22 cellular contexts compared by ENCODE assay signal in the genomic region with DNA sequence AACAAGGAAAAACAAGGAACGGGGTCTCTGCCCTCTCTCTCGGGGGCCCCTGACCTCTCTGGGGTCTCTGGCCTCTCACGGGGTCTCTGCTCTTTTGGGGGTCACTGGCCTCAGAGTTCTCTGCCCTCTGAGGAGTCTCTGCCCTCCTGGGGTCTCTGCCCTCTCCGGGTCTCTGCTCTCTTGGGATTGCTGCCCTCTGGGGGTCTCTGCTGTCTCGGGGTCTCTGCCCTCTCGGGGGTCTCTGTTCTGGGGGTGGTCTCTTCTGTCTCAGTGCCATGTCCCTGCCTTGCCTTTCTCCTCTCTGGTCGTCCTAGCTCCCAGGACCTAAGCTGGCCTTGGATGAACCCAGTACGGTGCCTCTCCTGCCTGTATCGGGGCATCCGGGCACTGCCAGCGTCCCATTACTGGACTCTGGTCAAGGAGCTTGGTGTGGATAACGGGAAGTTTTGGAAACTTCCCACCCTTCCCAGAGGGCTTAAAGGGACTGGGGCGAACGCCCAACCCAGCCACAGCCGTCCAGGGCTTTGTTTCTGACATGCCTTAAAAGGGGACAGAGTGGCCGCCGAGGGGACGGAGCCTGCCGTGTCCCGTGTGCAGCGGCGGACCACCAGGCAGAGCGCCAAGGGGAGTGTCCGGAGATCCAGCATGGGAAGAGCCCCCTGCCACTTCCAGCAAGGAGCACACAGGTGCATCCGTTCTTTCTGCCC. TPM values are rescaled to one million over a fixed set of nuclear protein-coding genes. Genes with fewer than 3 reads are reported as not detected.
A peak's percentile ranks its signal among the peaks of the same experiment; 100 is the strongest.
DNase-seq lines count a peak whose midpoint lies in the region; ATAC-seq, FAIRE-seq and TF ChIP-seq lines count a peak whose summit lies in the region.
"Had no signal": no experiment of that assay in that cellular context is flagged by ENCODE, and none has a peak within 500 bp of the region (broad histone marks: within the 10 kb centered on the region; RNA-seq: fewer than 3 reads in every experiment).

No MANE protein-coding gene starts in this region.

- H3K9me3 Mint-ChIP-seq in activated naive CD4-positive, alpha-beta T cell treated with anti-CD3 and anti-CD28 coated beads, Interleukin-2, amount 50 U/mL, for 24 hours = no peaks in the 10 kb centered on the region
- H3K9me3 Mint-ChIP-seq in activated naive CD4-positive, alpha-beta T cell treated with anti-CD3 and anti-CD28 coated beads, Interleukin-2, amount 50 U/mL, for 72 hours = no peaks in the 10 kb centered on the region

- WGBS in K562 (ENCODE audit: insufficient coverage, low coverage, missing lambda C conversion rate) = 54% methylated on average over 24 of the region's 25 CpGs

- BruUV-seq in K562 (replicated peaks; lab: Mats Ljungman, UMichigan) = no TSS peak

- peaks cover 69% of the 10 kb centered on the region for H3K4me1 Mint-ChIP-seq in activated naive CD4-positive, alpha-beta T cell treated with anti-CD3 and anti-CD28 coated beads, Interleukin-2, amount 50 U/mL, for 24 hours

- no peak for ATAC-seq in activated naive CD4-positive, alpha-beta T cell treated with anti-CD3 and anti-CD28 coated beads, Interleukin-2, amount 50 U/mL, for 72 hours
- ATAC-seq in K562 (no peak), HG02884 (IDR thresholded peaks at IDR 0.05; ENCODE audit: unreplicated experiment) (no peak)
- ATAC-seq: SK-N-SH treated with all-trans-retinoic acid at 6 μM for 48 hours had no signal

- H3K4me2 ChIP-seq in K562 (ENCODE audit: insufficient read depth, low read length) = no peak overlapping the region

- H3K4me1 ChIP-seq in K562 (replicated peaks in 1 of 2; ENCODE audit: control insufficient read depth in 2 of 2, insufficient read depth in 2 of 2, low read length in 2 of 2) = peaks cover 19 to 69% of the 10 kb centered on the region in 2 experiments
- H3K4me1 ChIP-seq in kidney (ENCODE audit: control insufficient read depth in 1 of 2, insufficient read depth in 1 of 2, low read depth in 1 of 2, low read length in 2 of 2) = peaks cover 0 to 36% of the 10 kb centered on the region in 2 donors

- no peak for TF ChIP-seq EP300 in K562 (IDR thresholded peaks at IDR 0.05; ENCODE audit: low read length)

- intact Hi-C loops in K562 (cut with micrococcal nuclease) (no loop called here), kidney (cut with DNase I) (no loop called here), posterior vena cava (cut with DNase I) (loop anchor here in 1 of 2 donors (5.0 to 10.0 kb wide), 3 partner anchors 97 to 1189 kb away; no protein-coding TSS in a partner anchor)

- no peaks in the 10 kb centered on the region for H3K27me3 Mint-ChIP-seq in activated naive CD4-positive, alpha-beta T cell treated with anti-CD3 and anti-CD28 coated beads, Interleukin-2, amount 50 U/mL, for 24 hours
- H3K27me3 Mint-ChIP-seq: CD4-positive, alpha-beta memory T cell had no signal

- no peak for TF ChIP-seq CTCF in K562 (IDR thresholded peaks at IDR 0.05 in 2 of 3, conservative IDR thresholded peaks at IDR 0.05 in 1 of 3; ENCODE audit: insufficient read depth in 2 of 3, low read depth in 1 of 3, low read length in 3 of 3)
- TF ChIP-seq CTCF in kidney (IDR thresholded peaks at IDR 0.05; ENCODE audit: borderline replicate concordance, extremely low read depth, insufficient read depth) = no peak

- TF ChIP-seq POLR2A in K562 (conservative IDR thresholded peaks at IDR 0.05) (no peak), H54 (IDR thresholded peaks at IDR 0.05; ENCODE audit: low read depth, low read length) (no peak)

- peaks cover 4% of the 10 kb centered on the region; the same call in 2 of the 3 replicates for H3K79me2 ChIP-seq in K562 (ENCODE audit: control insufficient read depth, insufficient read depth, low read length)

- no peak overlapping the region for H3K4me3 Mint-ChIP-seq in activated naive CD4-positive, alpha-beta T cell treated with anti-CD3 and anti-CD28 coated beads, Interleukin-2, amount 50 U/mL, for 24 hours
- H3K4me3 Mint-ChIP-seq: B cell; CD4-positive, alpha-beta memory T cell had no signal

- FAIRE-seq in K562 (lab: Jason Lieb, UNC) (no peak), kidney (lab: Jason Lieb, UNC) (no peak), H54 (lab: Jason Lieb, UNC) (no peak)
- FAIRE-seq: RCC 7860 had no signal

- H2AFZ ChIP-seq in K562 (ENCODE audit: low read depth, low read length) = no peak overlapping the region

- no peaks in the 10 kb centered on the region for H3K36me3 Mint-ChIP-seq in activated naive CD4-positive, alpha-beta T cell treated with anti-CD3 and anti-CD28 coated beads, Interleukin-2, amount 50 U/mL, for 24 hours
- H3K36me3 Mint-ChIP-seq in activated naive CD4-positive, alpha-beta T cell treated with anti-CD3 and anti-CD28 coated beads, Interleukin-2, amount 50 U/mL, for 72 hours = no peaks in the 10 kb centered on the region
- H3K36me3 Mint-ChIP-seq: CD4-positive, alpha-beta memory T cell had no signal

- no peak for TF ChIP-seq RAD21 in K562 (CRISPR knock-in tag; conservative IDR thresholded peaks at IDR 0.05 in 1 of 2, IDR thresholded peaks at IDR 0.05 in 1 of 2)

- H4K20me1 ChIP-seq in K562 (replicated peaks; ENCODE audit: control insufficient read depth, insufficient read depth, low read length) = peaks cover 21% of the 10 kb centered on the region

- POLR2A ChIA-PET in K562 (lab: Yijun Ruan, JAX) = no interaction called here

- in situ Hi-C loops in K562 (cut with MboI) = no loop called here

- DNase-seq in activated naive CD4-positive, alpha-beta T cell treated with anti-CD3 and anti-CD28 coated beads, Interleukin-2, amount 50 U/mL, for 72 hours (ENCODE audit: low spot score in 2 of 2) = no peak
- DNase-seq in K562 (ENCODE audit: extremely low read depth in 1 of 4, low spot score in 3 of 4) = no peak
- peak; percentile 57 for DNase-seq in kidney
- peak; percentile 51 for DNase-seq in posterior vena cava (ENCODE audit: low spot score)
- DNase-seq in NCI-H510A treated with DMSO at 0.1 percent for 48 hours (lab: John Stamatoyannopoulos, UW) = no peak
- no peak for DNase-seq in H54 (ENCODE audit: insufficient read length, low spot score)
- DNase-seq: CD4-positive, alpha-beta memory T cell; DMS153; GDM1; HCEC 1CT; MG63; NCI-H1105; NCI-H2081 treated with DMSO at 0.1 percent for 48 hours; NCI-H748 treated with DMSO at 0.1 percent for 48 hours; NK-92 treated with Interleukin-12 subunit alpha and Interleukin-12 subunit beta, amount 100 ng/mL, for 24 hours; SHP77 treated with DMSO at 0.1 percent for 48 hours had no signal

- H3K36me3 ChIP-seq in K562 (ENCODE audit: control insufficient read depth, insufficient read depth, low read length) (no peaks in the 10 kb centered on the region), kidney (ENCODE audit: control insufficient read depth in 1 of 2, insufficient read depth in 2 of 2, low read length in 2 of 2) (no peaks in the 10 kb centered on the region)
- H3K36me3 ChIP-seq: MG63 had no signal

- CTCF ChIA-PET in K562 (lab: Yijun Ruan, JAX; ENCODE audit: low intra/inter-chr PET ratio) = no interaction called here

- H3K27ac Mint-ChIP-seq in activated naive CD4-positive, alpha-beta T cell treated with anti-CD3 and anti-CD28 coated beads, Interleukin-2, amount 50 U/mL, for 24 hours = peak overlapping the region; percentile 46
- peak overlapping the region in 1 of 2 donors; percentile 37 for H3K27ac Mint-ChIP-seq in activated naive CD4-positive, alpha-beta T cell treated with anti-CD3 and anti-CD28 coated beads, Interleukin-2, amount 50 U/mL, for 72 hours
- H3K27ac Mint-ChIP-seq: B cell had no signal

- H3K4me3 ChIP-seq in K562 (no peak overlapping the region), kidney (ENCODE audit: low read length in 2 of 2) (no peak overlapping the region)
- H3K4me3 ChIP-seq: MG63 had no signal

- H3K27ac ChIP-seq in K562 (ENCODE audit: extremely low read depth, low read depth, low read length) (no peak overlapping the region), kidney (ENCODE audit: low read depth in 2 of 2, low read length in 2 of 2) (peak overlapping the region in 1 of 2 donors; percentile 84)
- H3K27ac ChIP-seq: 22Rv1 had no signal

- peaks cover 4% of the 10 kb centered on the region for H3K9me1 ChIP-seq in K562 (ENCODE audit: control insufficient read depth, insufficient read depth, low read length)

- peaks cover 0 to 10% of the 10 kb centered on the region in 2 experiments; a peak in 2 of 5 replicates for H3K27me3 ChIP-seq in K562 (ENCODE audit: control insufficient read depth in 2 of 2, insufficient read depth in 2 of 2, low read length in 2 of 2)
- H3K27me3 ChIP-seq: MG63 had no signal

- H3K9me3 ChIP-seq in K562 (replicated peaks; ENCODE audit: control insufficient read depth, insufficient read depth, low read depth, low read length) = no peaks in the 10 kb centered on the region
- no peaks in the 10 kb centered on the region for H3K9me3 ChIP-seq in kidney (ENCODE audit: control insufficient read depth in 1 of 2, low read length in 2 of 2)
- H3K9me3 ChIP-seq: MG63 had no signal

- H3K9ac ChIP-seq in K562 (ENCODE audit: insufficient read depth in 1 of 2, low read depth in 2 of 2, low read length in 2 of 2) (peak overlapping the region in 1 of 2 experiments; percentile 36; a peak in 1 of 4 replicates), kidney (ENCODE audit: low read length in 2 of 2) (no peak overlapping the region)

RNA-seq across cellular contexts. Expression of a gene that starts 24.7 kb away (rescaled TPM):
- 10 to 100 TPM; 13.5 to 19.4 TPM for total RNA-seq in activated naive CD4-positive, alpha-beta T cell treated with anti-CD3 and anti-CD28 coated beads, Interleukin-2, amount 50 U/mL, for 72 hours
- 11.0 and 21.6 TPM in 2 replicates for total RNA-seq in K562 (2011; cell fraction: chromatin; rRNA removed; ENCODE audit: low replicate concordance)
- 16.4 and 17.2 TPM in 2 replicates for total RNA-seq in K562 (2011; cell fraction: nucleolus; rRNA removed)
- total RNA-seq in K562 (2011; cell fraction: nucleoplasm; rRNA removed) = 12.8 and 15.0 TPM in 2 replicates
- total RNA-seq in K562 (2014; rRNA removed) = 31.3 and 37.0 TPM in 2 replicates
- total RNA-seq in K562 (2014; rRNA removed; fragmentation: Illumina TruSeq; extraction: Trizol) = 18.1 TPM in 2 replicates
- total RNA-seq in K562 (2015; rRNA removed; fragmentation: Illumina TruSeq; extraction: Trizol) = 25.2 and 25.7 TPM in 2 replicates
- 25.1 and 26.1 TPM in 2 replicates for total RNA-seq in K562 (2021)
- polyA plus RNA-seq in K562 (2011; rRNA removed) = 18.7 and 20.7 TPM in 2 replicates
- 20.8 and 28.5 TPM in 2 replicates for polyA plus RNA-seq in K562 (2011; cell fraction: cytosol; rRNA removed)
- polyA plus RNA-seq in K562 (2011; cell fraction: nucleus; rRNA removed) = 27.0 and 39.1 TPM in 2 replicates
- 14.8 and 21.7 TPM in 2 replicates for polyA plus RNA-seq in K562 (2012)
- polyA plus RNA-seq in K562 (2014; fragmentation: Illumina TruSeq; extraction: Trizol) = 18.4 and 21.0 TPM in 2 replicates
- polyA plus RNA-seq in K562 (2014; fragmentation: Nextera tagmentation; extraction: Ambion mirVana) = 1 to 10 TPM; 1.9 to 2.8 TPM
- polyA plus RNA-seq in K562 (2014; rRNA removed) = 26.3 and 26.7 TPM in 2 replicates
- polyA minus RNA-seq in K562 (2011; rRNA and poly(A)+ RNA removed) = 12.7 and 15.7 TPM in 2 replicates
- 9.6 and 11.5 TPM in 2 replicates for polyA minus RNA-seq in K562 (2011; cell fraction: cytosol; rRNA and poly(A)+ RNA removed)
- 9.4 and 12.2 TPM in 2 replicates for polyA minus RNA-seq in K562 (2011; cell fraction: nucleus; rRNA and poly(A)+ RNA removed)
- total RNA-seq in kidney = 7.6 TPM
- polyA plus RNA-seq in kidney (ENCODE audit: insufficient read depth, low read depth, low replicate concordance) = 9.0 TPM
- total RNA-seq in posterior vena cava = 1 to 10 TPM; 5.0 to 8.0 TPM

RNA-seq across cellular contexts. Expression of a gene that starts 33.1 kb away (rescaled TPM):
- 10 to 100 TPM; 32.9 to 51.6 TPM for total RNA-seq in activated naive CD4-positive, alpha-beta T cell treated with anti-CD3 and anti-CD28 coated beads, Interleukin-2, amount 50 U/mL, for 72 hours
- total RNA-seq in K562 (2011; cell fraction: chromatin; rRNA removed; ENCODE audit: low replicate concordance) = 16.5 and 43.5 TPM in 2 replicates
- total RNA-seq in K562 (2011; cell fraction: nucleolus; rRNA removed) = 33.8 and 38.4 TPM in 2 replicates
- 22.4 and 24.6 TPM in 2 replicates for total RNA-seq in K562 (2011; cell fraction: nucleoplasm; rRNA removed)
- total RNA-seq in K562 (2014; rRNA removed) (56.3 and 56.5 TPM in 2 replicates), K562 (2014; rRNA removed; fragmentation: Illumina TruSeq; extraction: Trizol) (8.9 and 10.3 TPM in 2 replicates), K562 (2015; rRNA removed; fragmentation: Illumina TruSeq; extraction: Trizol) (17.5 and 18.7 TPM in 2 replicates), K562 (2021) (33.1 and 36.5 TPM in 2 replicates), kidney (46.8 TPM), posterior vena cava (10 to 100 TPM; 27.7 to 29.4 TPM)
- polyA plus RNA-seq in K562 (2011; rRNA removed) (23.3 and 25.4 TPM in 2 replicates), K562 (2014; fragmentation: Illumina TruSeq; extraction: Trizol) (16.6 and 22.0 TPM in 2 replicates), K562 (2014; fragmentation: Nextera tagmentation; extraction: Ambion mirVana) (under 1 TPM; 0.39 TPM), K562 (2014; rRNA removed) (34.2 and 36.7 TPM in 2 replicates), kidney (ENCODE audit: insufficient read depth, low read depth, low replicate concordance) (33.7 TPM)
- polyA plus RNA-seq in K562 (2011; cell fraction: cytosol; rRNA removed) = 15.8 and 36.7 TPM in 2 replicates
- 32.3 and 48.8 TPM in 2 replicates for polyA plus RNA-seq in K562 (2011; cell fraction: nucleus; rRNA removed)
- 21.1 and 26.0 TPM in 2 replicates for polyA plus RNA-seq in K562 (2012)
- polyA minus RNA-seq in K562 (2011; rRNA and poly(A)+ RNA removed) = 17.7 and 23.1 TPM in 2 replicates
- 19.9 and 22.3 TPM in 2 replicates for polyA minus RNA-seq in K562 (2011; cell fraction: cytosol; rRNA and poly(A)+ RNA removed)
- 8.8 and 9.7 TPM in 2 replicates for polyA minus RNA-seq in K562 (2011; cell fraction: nucleus; rRNA and poly(A)+ RNA removed)

RNA-seq across cellular contexts. Expression of a gene that starts 45.3 kb away (rescaled TPM):
- total RNA-seq in activated naive CD4-positive, alpha-beta T cell treated with anti-CD3 and anti-CD28 coated beads, Interleukin-2, amount 50 U/mL, for 72 hours = not detected
- total RNA-seq in K562 (2011; cell fraction: chromatin; rRNA removed; ENCODE audit: low replicate concordance) = 2.5 and 7.3 TPM in 2 replicates
- total RNA-seq in K562 (2011; cell fraction: nucleolus; rRNA removed) = 4.0 and 4.9 TPM in 2 replicates
- total RNA-seq in K562 (2011; cell fraction: nucleoplasm; rRNA removed) = 2.8 and 4.0 TPM in 2 replicates
- total RNA-seq in K562 (2014; rRNA removed) (0.77 and 1.9 TPM in 2 replicates), K562 (2014; rRNA removed; fragmentation: Illumina TruSeq; extraction: Trizol) (0.18 and 0.51 TPM in 2 replicates), K562 (2015; rRNA removed; fragmentation: Illumina TruSeq; extraction: Trizol) (0.98 and 1.4 TPM in 2 replicates), K562 (2021) (1.3 and 1.7 TPM in 2 replicates), kidney (4.3 TPM), posterior vena cava (1 to 10 TPM; 1.0 to 1.9 TPM)
- polyA plus RNA-seq in K562 (2011; rRNA removed) (1.3 and 2.5 TPM in 2 replicates), K562 (2014; fragmentation: Illumina TruSeq; extraction: Trizol) (0.48 and 0.76 TPM in 2 replicates), K562 (2014; fragmentation: Nextera tagmentation; extraction: Ambion mirVana) (under 1 TPM in 1 of 2 experiments, not detected in 1; 0.14 TPM), K562 (2014; rRNA removed) (3.0 and 3.6 TPM in 2 replicates), kidney (ENCODE audit: insufficient read depth, low read depth, low replicate concordance) (2.3 TPM)
- polyA plus RNA-seq in K562 (2011; cell fraction: cytosol; rRNA removed) = 1.7 and 1.9 TPM in 2 replicates
- polyA plus RNA-seq in K562 (2011; cell fraction: nucleus; rRNA removed) = 12.1 and 20.8 TPM in 2 replicates
- polyA plus RNA-seq in K562 (2012) = 2.0 and 3.0 TPM in 2 replicates
- 0.35 and 0.87 TPM in 2 replicates for polyA minus RNA-seq in K562 (2011; rRNA and poly(A)+ RNA removed)
- polyA minus RNA-seq in K562 (2011; cell fraction: cytosol; rRNA and poly(A)+ RNA removed) = 1.3 TPM in 1 of 2 replicates, not detected in the other
- polyA minus RNA-seq in K562 (2011; cell fraction: nucleus; rRNA and poly(A)+ RNA removed) = 1.2 and 2.3 TPM in 2 replicates
- total RNA-seq: CD4-positive, alpha-beta memory T cell had no signal

Comparison
In these comparisons a context has a peak if more than half of its experiments do, and no peak if none do; other contexts are left out.
1. DNase-seq: peak in kidney (single experiment) and posterior vena cava (single experiment); none in activated naive CD4-positive, alpha-beta T cell treated with anti-CD3 and anti-CD28 coated beads, Interleukin-2, amount 50 U/mL, for 72 hours (0 of 2), K562 (0 of 4), NCI-H510A treated with DMSO at 0.1 percent for 48 hours (single experiment) and H54 (single experiment).